In genomic region chr11:1026163-1026450, GRCh38 we compare ENCODE assay signal across 7 cellular contexts. TPM values are rescaled to one million over a fixed set of nuclear protein-coding genes. Genes with fewer than 3 reads are reported as not detected.
"Had no signal": no experiment of that assay in that cellular context is flagged by ENCODE, and none has a peak within 500 bp of the region (broad histone marks: within the 10 kb centered on the region; RNA-seq: fewer than 3 reads in every experiment).

No MANE protein-coding gene starts in this region.

- H3K27ac Mint-ChIP-seq: GM23338, H9 had no signal

- H3K4me1 Mint-ChIP-seq: GM23338, H9, IgD-negative memory B cell had no signal

- H3K9me3 Mint-ChIP-seq: GM23338, H9 had no signal

- H3K4me3 ChIP-seq: GM23338 had no signal

- DNase-seq: H9, HCEC 1CT, KBM-7 had no signal

- H3K4me3 Mint-ChIP-seq: GM23338, H9, IgD-negative memory B cell had no signal

- ATAC-seq: GM23338, HepG2 had no signal

- H3K27me3 Mint-ChIP-seq: IgD-negative memory B cell had no signal

RNA-seq across cellular contexts. Expression of gene MUC6, which starts 10.4 kb away (rescaled TPM):
- total RNA-seq: GM23338, H1, H9, HepG2 had no signal

RNA-seq across cellular contexts. Expression of gene MUC2, which starts 48.6 kb away (rescaled TPM):
- total RNA-seq: GM23338, H1, H9, HepG2 had no signal
